17 cellular contexts compared by ENCODE assay signal in the genomic region with DNA sequence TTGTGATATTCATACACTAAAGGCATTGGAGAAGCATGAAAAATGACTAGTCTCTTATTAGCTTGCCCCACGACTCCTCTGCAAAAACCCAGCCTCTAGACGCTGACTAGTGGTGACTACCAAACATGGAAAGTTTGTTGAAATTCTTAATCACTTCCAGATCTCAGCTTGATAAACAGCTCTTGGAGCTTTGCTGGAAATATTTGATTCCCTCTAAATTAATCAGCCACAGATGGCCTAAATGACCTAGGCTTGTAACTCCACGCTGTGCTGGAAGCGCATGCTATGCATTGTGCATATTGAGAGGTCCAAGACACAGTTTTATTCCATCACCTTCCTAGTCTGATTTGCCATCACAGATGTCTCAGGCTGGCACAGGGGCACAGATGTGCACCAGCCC.
"Had no signal": no experiment of that assay in that cellular context is flagged by ENCODE, and none has a peak within 500 bp of the region (broad histone marks: within the 10 kb centered on the region; RNA-seq: fewer than 3 reads in every experiment).

No MANE protein-coding gene starts in this region.

- H3K27ac ChIP-seq: coronary artery, epithelial cell of prostate, heart right ventricle, tibial artery, vagina had no signal

- H3K27me3 ChIP-seq: heart right ventricle, tibial artery, vagina had no signal

- H3K4me1 ChIP-seq: heart right ventricle, tibial artery had no signal

- ATAC-seq: activated CD8-positive, alpha-beta T cell treated with anti-CD3 and anti-CD28 coated beads, Interleukin-2, amount 10 ng/mL, durations not matched to agents 7 days and 5 days; heart right ventricle; left lobe of liver; naive thymus-derived CD8-positive, alpha-beta T cell; right cardiac atrium had no signal

- H3K9me3 ChIP-seq: heart right ventricle, tibial artery, vagina had no signal

- DNase-seq: activated CD4-positive, alpha-beta T cell treated with anti-CD3 and anti-CD28 coated beads for 4 hours; activated CD8-positive, alpha-beta T cell treated with anti-CD3 and anti-CD28 coated beads, Interleukin-2, amount 10 ng/mL, durations not matched to agents 7 days and 5 days; activated naive CD4-positive, alpha-beta T cell treated with Interleukin-2 at 50 U/mL for 16 hours; central memory CD4-positive, alpha-beta T cell; effector memory CD4-positive, alpha-beta T cell; heart right ventricle; mammary epithelial cell; naive thymus-derived CD8-positive, alpha-beta T cell; right cardiac atrium; tibial artery had no signal

- H3K4me2 ChIP-seq: smooth muscle cell had no signal

- H3K4me3 ChIP-seq: coronary artery, heart right ventricle, smooth muscle cell, tibial artery, vagina had no signal

- FAIRE-seq: frontal cortex, islet of Langerhans had no signal
